ENCODE assay signal across 9 cellular contexts in the genomic region with DNA sequence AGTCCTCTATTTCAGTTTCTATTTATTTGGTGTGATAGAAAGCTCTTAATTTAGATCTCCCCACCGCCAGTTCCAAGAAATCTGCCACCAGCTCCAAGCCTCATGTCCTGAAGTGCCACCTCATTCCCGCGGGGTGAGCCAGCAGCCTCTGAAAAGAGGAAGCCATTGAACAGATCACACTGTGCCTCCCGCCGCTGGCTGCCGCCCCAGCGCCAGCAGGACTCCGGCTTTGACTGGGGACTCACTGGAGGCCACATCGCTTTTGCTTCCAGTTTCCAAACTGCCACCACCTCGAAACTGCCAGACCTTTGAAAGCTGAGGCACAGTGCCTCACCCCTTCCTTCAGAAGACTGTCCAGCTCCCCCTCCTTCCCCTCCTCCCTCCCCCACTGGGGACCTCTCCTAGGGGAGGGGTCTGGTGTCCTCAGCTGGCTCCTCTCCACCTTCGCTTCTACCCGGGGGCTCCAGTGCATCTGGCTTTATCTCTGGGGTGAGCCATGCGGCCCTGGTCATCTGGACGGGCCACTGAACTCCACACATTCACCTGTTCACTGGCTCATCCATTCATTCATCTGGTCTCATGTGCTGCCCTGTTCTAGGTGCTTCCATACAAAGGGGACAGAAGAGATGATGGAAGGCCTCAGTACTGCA. TPM values are rescaled to one million over a fixed set of nuclear protein-coding genes. Genes with fewer than 3 reads are reported as not detected.
DNase-seq lines count a peak whose midpoint lies in the region; ATAC-seq, FAIRE-seq and TF ChIP-seq lines count a peak whose summit lies in the region.
"Had no signal": no experiment of that assay in that cellular context is flagged by ENCODE, and none has a peak within 500 bp of the region (broad histone marks: within the 10 kb centered on the region; RNA-seq: fewer than 3 reads in every experiment).

No MANE protein-coding gene starts in this region.

- intact Hi-C loops in CD4-positive, alpha-beta T cell (cut with DNase I, micrococcal nuclease): no loop called here

- H3K9me3 ChIP-seq in right atrium auricular region (no peaks in the 10 kb centered on the region), small intestine (ENCODE audit: control insufficient read depth, low read depth) (no peaks in the 10 kb centered on the region)
- H3K9me3 ChIP-seq in CD4-positive, alpha-beta T cell (ENCODE audit: control insufficient read depth, low read length): no peaks in the 10 kb centered on the region

- peaks cover 0 to 30% of the 10 kb centered on the region in 2 donors for H3K4me1 ChIP-seq in right atrium auricular region
- H3K4me1 ChIP-seq in small intestine (ENCODE audit: control insufficient read depth in 2 of 2, insufficient read depth in 1 of 2, low read depth in 1 of 2, low read length in 1 of 2): no peaks in the 10 kb centered on the region

- POLR2A ChIA-PET in activated CD4-positive, alpha-beta memory T cell treated with anti-CD3 and anti-CD28 coated beads, Interleukin-2, amount 10 ng/mL, durations not matched to agents 7 days and 5 days (lab: Charles Lee): interaction anchor here (0.6 to 1.5 kb wide), 2 partner anchors 59 to 356 kb away, joined by 3 to 6 read pairs; a partner anchor contains a TSS
- POLR2A ChIA-PET in CD4-positive, alpha-beta T cell (lab: Charles Lee): interaction anchor here (0.9 kb wide), 1 partner anchor 17 kb away, joined by 3 read pairs; no protein-coding TSS in a partner anchor

- H3K4me3 Mint-ChIP-seq in activated CD4-positive, alpha-beta memory T cell treated with anti-CD3 and anti-CD28 coated beads, Interleukin-2, amount 10 ng/mL, durations not matched to agents 7 days and 5 days: peak overlapping the region; percentile 17
- H3K4me3 Mint-ChIP-seq in CD4-positive, alpha-beta T cell: no peak overlapping the region

- peaks cover 5% of the 10 kb centered on the region for H3K27me3 Mint-ChIP-seq in activated CD4-positive, alpha-beta memory T cell treated with anti-CD3 and anti-CD28 coated beads, Interleukin-2, amount 10 ng/mL, durations not matched to agents 7 days and 5 days
- H3K27me3 Mint-ChIP-seq in CD4-positive, alpha-beta T cell: no peaks in the 10 kb centered on the region

- H3K4me3 ChIP-seq in right atrium auricular region (peak overlapping the region; percentile 6 to 21), small intestine (ENCODE audit: low read depth in 1 of 2, low read length in 2 of 2) (no peak overlapping the region)

- H3K36me3 ChIP-seq in right atrium auricular region: peaks cover 3% of the 10 kb centered on the region
- H3K36me3 ChIP-seq in small intestine (ENCODE audit: control insufficient read depth in 2 of 2, insufficient read depth in 2 of 2, low read length in 2 of 2): no peaks in the 10 kb centered on the region

- ATAC-seq in GM19395 (IDR thresholded peaks at IDR 0.05; ENCODE audit: unreplicated experiment): peak; percentile 70
- ATAC-seq in HG03439 (IDR thresholded peaks at IDR 0.05; ENCODE audit: unreplicated experiment): peak; percentile 56
- no peak for ATAC-seq in CD4-positive, alpha-beta T cell (ENCODE audit: poor library complexity)

- TF ChIP-seq CTCF in right atrium auricular region (IDR thresholded peaks at IDR 0.05): no peak
- no peak for TF ChIP-seq CTCF in CD4-positive, alpha-beta T cell (IDR thresholded peaks at IDR 0.05)

- in situ Hi-C loops in G401 (cut with HindIII; ENCODE audit: low sequenced_read_pairs): no loop called here

- WGBS in small intestine, 3 donors: 18 to 27% (median 24%) methylated on average over 14 of the region's 14 CpGs

- CTCF ChIA-PET in activated CD4-positive, alpha-beta memory T cell treated with anti-CD3 and anti-CD28 coated beads, Interleukin-2, amount 10 ng/mL, durations not matched to agents 7 days and 5 days (lab: Charles Lee): interaction anchor here (0.8 to 1.2 kb wide), 2 partner anchors 13 to 255 kb away, joined by 3 to 4 read pairs; no protein-coding TSS in a partner anchor
- CTCF ChIA-PET in CD4-positive, alpha-beta T cell (lab: Charles Lee): no interaction called here

- H3K4me1 Mint-ChIP-seq in activated CD4-positive, alpha-beta memory T cell treated with anti-CD3 and anti-CD28 coated beads, Interleukin-2, amount 10 ng/mL, durations not matched to agents 7 days and 5 days: peaks cover 17% of the 10 kb centered on the region
- peaks cover 14% of the 10 kb centered on the region for H3K4me1 Mint-ChIP-seq in CD4-positive, alpha-beta T cell (ENCODE audit: low read depth)

- no peaks in the 10 kb centered on the region for H3K36me3 Mint-ChIP-seq in activated CD4-positive, alpha-beta memory T cell treated with anti-CD3 and anti-CD28 coated beads, Interleukin-2, amount 10 ng/mL, durations not matched to agents 7 days and 5 days (ENCODE audit: low read depth)
- H3K36me3 Mint-ChIP-seq in CD4-positive, alpha-beta T cell (ENCODE audit: low read depth): peaks cover 19% of the 10 kb centered on the region

- H3K9me3 Mint-ChIP-seq in activated CD4-positive, alpha-beta memory T cell treated with anti-CD3 and anti-CD28 coated beads, Interleukin-2, amount 10 ng/mL, durations not matched to agents 7 days and 5 days: no peaks in the 10 kb centered on the region
- H3K9me3 Mint-ChIP-seq in CD4-positive, alpha-beta T cell: peaks cover 2% of the 10 kb centered on the region

- peak overlapping the region; percentile 55 for H3K27ac Mint-ChIP-seq in activated CD4-positive, alpha-beta memory T cell treated with anti-CD3 and anti-CD28 coated beads, Interleukin-2, amount 10 ng/mL, durations not matched to agents 7 days and 5 days
- no peak overlapping the region for H3K27ac Mint-ChIP-seq in CD4-positive, alpha-beta T cell

- DNase-seq in G401 (ENCODE audit: low spot score) (peak; percentile 78), right atrium auricular region (ENCODE audit: low spot score) (peak; percentile 78), small intestine (peak; percentile 42), NCI-H1092 treated with DMSO at 0.1 percent for 48 hours (lab: John Stamatoyannopoulos, UW) (no peak)
- peak; percentile 34 for DNase-seq in activated CD4-positive, alpha-beta memory T cell treated with anti-CD3 and anti-CD28 coated beads, Interleukin-2, amount 10 ng/mL, durations not matched to agents 7 days and 5 days
- DNase-seq in CD4-positive, alpha-beta T cell: no peak

- H3K27me3 ChIP-seq in right atrium auricular region: no peaks in the 10 kb centered on the region
- H3K27me3 ChIP-seq in small intestine (ENCODE audit: control insufficient read depth in 2 of 2, insufficient read depth in 2 of 2, low read length in 2 of 2): no peaks in the 10 kb centered on the region
- H3K27me3 ChIP-seq in CD4-positive, alpha-beta T cell (ENCODE audit: control insufficient read depth, insufficient read depth, low read length): no peaks in the 10 kb centered on the region

- H3K27ac ChIP-seq in right atrium auricular region: peak overlapping the region; percentile 84 to 93
- H3K27ac ChIP-seq in small intestine (ENCODE audit: low read depth in 1 of 2, low read length in 1 of 2): peak overlapping the region in 1 of 2 donors; percentile 59
- H3K27ac ChIP-seq in CD4-positive, alpha-beta T cell (ENCODE audit: low read depth, low read length): no peak overlapping the region

- FAIRE-seq in small intestine (lab: Jason Lieb, UNC): no peak
- FAIRE-seq: frontal cortex had no signal

RNA-seq across cellular contexts. Expression of a gene that starts 59.0 kb away (rescaled TPM):
- 58.7 and 69.0 TPM in 2 replicates for total RNA-seq in G401 (2014; rRNA removed; shearing (Covaris generic))
- 10 to 100 TPM; 70.7 to 73.1 TPM for total RNA-seq in activated CD4-positive, alpha-beta memory T cell treated with anti-CD3 and anti-CD28 coated beads, Interleukin-2, amount 10 ng/mL, durations not matched to agents 7 days and 5 days
- total RNA-seq in right atrium auricular region: 10 to 100 TPM; 45.2 to 53.8 TPM
- 10 to 100 TPM; 28.2 to 48.1 (median 43.4) TPM for polyA plus RNA-seq in small intestine
- total RNA-seq in CD4-positive, alpha-beta T cell: 10 to 100 TPM; 31.8 to 36.0 TPM

Comparison
In these comparisons a context has a peak if more than half of its experiments do, and no peak if none do; other contexts are left out.
1. DNase-seq: peak in G401 (single experiment), activated CD4-positive, alpha-beta memory T cell treated with anti-CD3 and anti-CD28 coated beads, Interleukin-2, amount 10 ng/mL, durations not matched to agents 7 days and 5 days (single experiment), right atrium auricular region (single experiment) and small intestine (single experiment); none in CD4-positive, alpha-beta T cell (0 of 10) and NCI-H1092 treated with DMSO at 0.1 percent for 48 hours (single experiment).
2. H3K4me3 ChIP-seq: peak in right atrium auricular region (2 of 2); none in small intestine (0 of 2).